ENCODE assay signal across 13 cellular contexts in the genomic region with DNA sequence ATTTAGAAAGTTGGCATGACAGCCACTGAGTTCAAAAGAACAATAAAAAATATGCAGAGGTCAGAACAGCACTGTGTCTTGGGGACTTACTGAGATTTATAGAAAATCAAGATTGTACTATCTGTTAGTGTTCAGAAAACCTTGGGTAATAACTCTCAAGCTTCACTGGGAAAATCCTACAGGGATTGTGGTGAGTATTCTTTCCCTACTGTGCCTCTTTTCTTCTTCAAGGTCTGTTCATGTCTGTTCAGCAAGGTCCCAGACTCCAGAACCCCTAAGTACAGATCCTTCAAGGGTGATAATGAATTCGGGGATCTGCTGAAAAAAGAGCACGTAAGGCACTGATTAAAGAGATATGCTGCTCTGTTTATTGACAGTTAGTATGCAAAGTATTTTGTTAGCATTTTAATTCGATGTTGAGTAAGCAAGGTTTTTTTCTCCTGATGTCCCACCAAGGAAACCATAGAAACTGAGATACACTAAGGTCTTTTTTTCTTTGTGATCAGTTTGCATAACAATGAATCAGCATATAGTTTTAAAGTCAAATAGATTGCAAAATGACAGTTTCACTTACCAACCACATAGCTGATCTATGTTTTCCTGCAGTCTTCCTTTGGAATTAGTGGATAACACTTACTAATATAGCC.
DNase-seq lines count a peak whose midpoint lies in the region; ATAC-seq and TF ChIP-seq lines count a peak whose summit lies in the region.
"Had no signal": no experiment of that assay in that cellular context is flagged by ENCODE, and none has a peak within 500 bp of the region (broad histone marks: within the 10 kb centered on the region; RNA-seq: fewer than 3 reads in every experiment).

No MANE protein-coding gene starts in this region.

- H3K4me3 ChIP-seq in ascending aorta (no peak overlapping the region), foreskin fibroblast (ENCODE audit: low read depth in 1 of 2, low read length in 2 of 2) (no peak overlapping the region), upper lobe of left lung (no peak overlapping the region), uterus (no peak overlapping the region)
- H3K4me3 ChIP-seq: right lobe of liver, tibial nerve had no signal

- TF ChIP-seq CTCF in ascending aorta (IDR thresholded peaks at IDR 0.05) = no peak
- TF ChIP-seq CTCF in foreskin fibroblast (IDR thresholded peaks at IDR 0.05; ENCODE audit: low read depth, low read length) = no peak
- no peak for TF ChIP-seq CTCF in upper lobe of left lung (IDR thresholded peaks at IDR 0.05)
- no peak for TF ChIP-seq CTCF in uterus (IDR thresholded peaks at IDR 0.05)

- peaks cover 0 to 20% of the 10 kb centered on the region in 2 donors for H3K4me1 ChIP-seq in ascending aorta
- H3K4me1 ChIP-seq in upper lobe of left lung = peaks cover 5 to 12% (median 8%) of the 10 kb centered on the region in 4 donors
- H3K4me1 ChIP-seq in uterus = no peaks in the 10 kb centered on the region
- H3K4me1 ChIP-seq: foreskin keratinocyte, right lobe of liver had no signal

- intact Hi-C loops in ascending aorta (cut with DNase I) (loop anchor here (2.0 kb wide), 2 partner anchors 94 to 250 kb away; partner anchors contain the start of gene DSEL), uterus (cut with DNase I; ENCODE audit: low total_unique reads) (no loop called here)

- H3K36me3 ChIP-seq in ascending aorta (no peaks in the 10 kb centered on the region), upper lobe of left lung (no peaks in the 10 kb centered on the region), uterus (no peaks in the 10 kb centered on the region)
- H3K36me3 ChIP-seq: right lobe of liver, tibial nerve had no signal

- H3K27ac ChIP-seq in ascending aorta (peak overlapping the region; percentile 74 to 79), upper lobe of left lung (peak overlapping the region in 3 of 4 donors; percentile 19 to 54 (median 19)), uterus (no peak overlapping the region)
- H3K27ac ChIP-seq: foreskin keratinocyte, right lobe of liver had no signal

- WGBS in upper lobe of left lung, 2 donors = 26 to 39% methylated on average over 3 of the region's 3 CpGs

- DNase-seq in SIG-M5 treated with dmso at 0.1 percent for 504 hours (lab: John Stamatoyannopoulos, UW; ENCODE audit: unreplicated experiment) (peak; percentile 2), SIG-M5 (lab: John Stamatoyannopoulos, UW) (no peak), ascending aorta (ENCODE audit: low spot score in 2 of 2) (no peak), foreskin fibroblast (peak; percentile 51 to 58), upper lobe of left lung (no peak), KG1 (lab: John Stamatoyannopoulos, UW) (no peak), uterus (no peak)
- DNase-seq: kidney; naive thymus-derived CD4-positive, alpha-beta T cell; right lobe of liver had no signal

- TF ChIP-seq POLR2A in upper lobe of left lung (IDR thresholded peaks at IDR 0.05) (no peak), uterus (IDR thresholded peaks at IDR 0.05) (no peak)

- TF ChIP-seq EP300 in upper lobe of left lung (IDR thresholded peaks at IDR 0.05) = no peak

- H3K9me3 ChIP-seq in ascending aorta = no peaks in the 10 kb centered on the region
- H3K9me3 ChIP-seq in upper lobe of left lung = no peaks in the 10 kb centered on the region
- H3K9me3 ChIP-seq in uterus = no peaks in the 10 kb centered on the region
- H3K9me3 ChIP-seq: right lobe of liver, tibial nerve had no signal

- ATAC-seq in upper lobe of left lung (ENCODE audit: low FRiP score in 2 of 2) = no peak
- no peak for ATAC-seq in HG03432 (IDR thresholded peaks at IDR 0.05; ENCODE audit: unreplicated experiment)
- ATAC-seq: naive thymus-derived CD4-positive, alpha-beta T cell; right lobe of liver had no signal

- H3K27me3 ChIP-seq in ascending aorta (no peaks in the 10 kb centered on the region), upper lobe of left lung (no peaks in the 10 kb centered on the region), uterus (no peaks in the 10 kb centered on the region)
- H3K27me3 ChIP-seq: foreskin keratinocyte, right lobe of liver, tibial nerve had no signal

Comparison
In these comparisons a context has a peak if more than half of its experiments do, and no peak if none do; other contexts are left out.
1. DNase-seq: peak in SIG-M5 treated with dmso at 0.1 percent for 504 hours (single experiment) and foreskin fibroblast (2 of 2); none in SIG-M5 (single experiment), ascending aorta (0 of 2), upper lobe of left lung (0 of 2), KG1 (single experiment) and uterus (0 of 2).
2. H3K27ac ChIP-seq: peak in ascending aorta (2 of 2) and upper lobe of left lung (3 of 4); none in uterus (0 of 2).